ENCODE assay signal across 7 cellular contexts in genomic region chr4:190118519-190118918, GRCh38. TPM values are rescaled to one million over a fixed set of nuclear protein-coding genes. Genes with fewer than 3 reads are reported as not detected.
"Had no signal": no experiment of that assay in that cellular context is flagged by ENCODE, and none has a peak within 500 bp of the region (broad histone marks: within the 10 kb centered on the region; RNA-seq: fewer than 3 reads in every experiment).

No MANE protein-coding gene starts in this region.

RNA-seq across cellular contexts. Expression of gene DBET, which starts 54.2 kb away (rescaled TPM):
- total RNA-seq: GM23248, H4, H7, HepG2, HFFc6, HT1080 had no signal
- polyA plus RNA-seq: GM23248, HepG2, IgD-negative memory B cell had no signal

RNA-seq across cellular contexts. Expression of gene DUX4, which starts 55.1 kb away (rescaled TPM):
- total RNA-seq: GM23248, H4, H7, HepG2, HFFc6, HT1080 had no signal
- polyA plus RNA-seq: GM23248, HepG2, IgD-negative memory B cell had no signal
